Comparison of ENCODE assay signal across 9 cellular contexts in genomic region chr12:6310771-6311610, GRCh38. TPM values are rescaled to one million over a fixed set of nuclear protein-coding genes. Genes with fewer than 3 reads are reported as not detected.
DNase-seq lines count a peak whose midpoint lies in the region; ATAC-seq and TF ChIP-seq lines count a peak whose summit lies in the region.
"Had no signal": no experiment of that assay in that cellular context is flagged by ENCODE, and none has a peak within 500 bp of the region (broad histone marks: within the 10 kb centered on the region; RNA-seq: fewer than 3 reads in every experiment).

No MANE protein-coding gene starts in this region.

- H3K4me3 ChIP-seq in body of pancreas (peak overlapping the region; percentile 2 to 20), left lung (peak overlapping the region; percentile 29 to 35), subcutaneous abdominal adipose tissue (ENCODE audit: low read depth in 1 of 5, low read length in 5 of 5) (peak overlapping the region; percentile 40 to 66 (median 61))

- H3K4me1 ChIP-seq in body of pancreas (peaks cover 38% of the 10 kb centered on the region), left lung (peaks cover 0 to 36% of the 10 kb centered on the region in 2 donors), subcutaneous abdominal adipose tissue (ENCODE audit: control insufficient read depth in 5 of 5, insufficient read depth in 5 of 5, low read length in 5 of 5) (peaks cover 9 to 80% (median 56%) of the 10 kb centered on the region in 5 donors)

- no peak for TF ChIP-seq POLR2A in body of pancreas (IDR thresholded peaks at IDR 0.05)

- 20 to 36% methylated on average over 20 to 43 of the region's 43 CpGs for WGBS in body of pancreas, 2 donors

- H3K9me3 ChIP-seq in body of pancreas: no peaks in the 10 kb centered on the region
- no peaks in the 10 kb centered on the region for H3K9me3 ChIP-seq in left lung
- H3K9me3 ChIP-seq in subcutaneous abdominal adipose tissue (ENCODE audit: control insufficient read depth in 5 of 5, low read length in 5 of 5): no peaks in the 10 kb centered on the region

- H3K27ac ChIP-seq in body of pancreas (peak overlapping the region; percentile 66 to 84 (median 81)), left lung (no peak overlapping the region), subcutaneous abdominal adipose tissue (ENCODE audit: low read depth, low read length) (peak overlapping the region; percentile 99)

- DNase-seq in NCI-H748 (lab: John Stamatoyannopoulos, UW; ENCODE audit: unreplicated experiment) (peak; percentile 62), NCI-H748 treated with DMSO at 0.1 percent for 48 hours (lab: John Stamatoyannopoulos, UW) (no peak), body of pancreas (no peak), left lung (no peak)
- DNase-seq in stimulated activated CD4-positive, alpha-beta T cell treated with anti-CD3 and anti-CD28 coated beads, Interleukin-4, amount 100 ng/mL, for 1 hour: no peak
- DNase-seq in activated CD8-positive, alpha-beta memory T cell treated with anti-CD3 and anti-CD28 coated beads, Interleukin-2, amount 50 U/mL, for 48 hours: no peak
- DNase-seq: activated effector memory CD4-positive, alpha-beta T cell treated with anti-CD3 and anti-CD28 coated beads, Interleukin-2, amount 50 U/mL, for 16 hours had no signal

- intact Hi-C loops in body of pancreas (cut with DNase I): no loop called here
- intact Hi-C loops in left lung (cut with DNase I): no loop called here

- ATAC-seq in body of pancreas: no peak
- no peak for ATAC-seq in left lung
- ATAC-seq in HG02610 (IDR thresholded peaks at IDR 0.05; ENCODE audit: unreplicated experiment): no peak

- TF ChIP-seq CTCF in body of pancreas (IDR thresholded peaks at IDR 0.05) (no peak), left lung (IDR thresholded peaks at IDR 0.05) (no peak)

- peak overlapping the region in 4 of 5 donors; percentile 62 to 94 (median 80) for H3K9ac ChIP-seq in subcutaneous abdominal adipose tissue (ENCODE audit: low read length in 5 of 5)

- H3K36me3 ChIP-seq in body of pancreas (replicated peaks in 1 of 2; ENCODE audit: insufficient read depth in 1 of 2, low read depth in 2 of 2) (no peaks in the 10 kb centered on the region), left lung (no peaks in the 10 kb centered on the region), subcutaneous abdominal adipose tissue (ENCODE audit: control insufficient read depth in 5 of 5, insufficient read depth in 5 of 5, low read length in 5 of 5) (peaks cover 0 to 9% (median 2%) of the 10 kb centered on the region in 5 donors)

- H3K27me3 ChIP-seq in body of pancreas (no peaks in the 10 kb centered on the region), left lung (peaks cover 6 to 20% of the 10 kb centered on the region in 2 donors), subcutaneous abdominal adipose tissue (ENCODE audit: control insufficient read depth in 5 of 5, insufficient read depth in 4 of 5, low read length in 5 of 5) (peaks cover 0 to 3% (median 0%) of the 10 kb centered on the region in 5 donors)

RNA-seq across cellular contexts. Expression of gene PLEKHG6, which starts 0.5 kb away (rescaled TPM):
- total RNA-seq in body of pancreas (10 to 100 TPM in 1 of 2 donors, 1 to 10 TPM in 1; 7.0 to 16.2 TPM), left lung (1 to 10 TPM; 2.0 to 4.2 TPM)

RNA-seq across cellular contexts. Expression of gene TNFRSF1A, which starts 30.9 kb away (rescaled TPM):
- total RNA-seq in body of pancreas (10 to 100 TPM; 54.5 to 92.0 TPM), left lung (100 to 1,000 TPM; 155 to 211 TPM)

Comparison
In these comparisons a context has a peak if more than half of its experiments do, and no peak if none do; other contexts are left out.
1. H3K27ac ChIP-seq: peak in body of pancreas (4 of 4) and subcutaneous abdominal adipose tissue (single experiment); none in left lung (0 of 2).
2. H3K4me3 ChIP-seq: peak in every context shown above with its lines; median percentile 61 in subcutaneous abdominal adipose tissue; 32 in left lung; 11 in body of pancreas.